Comparison of ENCODE assay signal across 2 cellular contexts in the genomic region with DNA sequence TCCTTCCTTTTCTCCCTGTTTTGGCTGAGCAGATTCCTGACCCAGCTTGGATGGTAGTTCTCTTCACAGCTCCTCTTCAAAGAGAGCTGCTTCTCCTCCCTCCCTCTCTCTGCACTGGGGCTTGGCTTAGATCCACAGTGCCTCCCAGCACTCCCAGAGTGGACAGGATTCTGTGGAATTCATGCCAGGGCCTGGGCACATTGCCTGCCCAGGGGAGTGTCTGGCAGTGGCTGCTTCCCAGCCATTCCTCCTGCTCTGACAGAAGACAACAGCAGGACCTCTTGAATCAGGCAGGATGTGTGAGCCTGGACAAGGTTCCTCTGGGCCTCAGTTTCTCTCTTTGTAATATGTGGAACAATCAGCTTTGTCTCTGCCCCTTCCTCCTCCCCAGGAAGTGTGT.
TF ChIP-seq lines count a peak whose summit lies in the region.

No MANE protein-coding gene starts in this region.

TF ChIP-seq in liver, 16 proteins besides CTCF, POLR2A, EP300 and RAD21:
- TF ChIP-seq NR2F2 (IDR thresholded peaks at IDR 0.05) (no peak), HNF4G (IDR thresholded peaks at IDR 0.05) (no peak), GABPA (IDR thresholded peaks at IDR 0.05 in 1 of 2, conservative IDR thresholded peaks at IDR 0.05 in 1 of 2) (no peak), SP1 (IDR thresholded peaks at IDR 0.05) (peak; percentile 18), FOXA2 (IDR thresholded peaks at IDR 0.05) (no peak), YY1 (IDR thresholded peaks at IDR 0.05) (peak; percentile 22), RXRA (IDR thresholded peaks at IDR 0.05) (no peak), TAF1 (conservative IDR thresholded peaks at IDR 0.05) (no peak), EGR1 (IDR thresholded peaks at IDR 0.05; ENCODE audit: low read depth in 2 of 2) (no peak), FOXA1 (IDR thresholded peaks at IDR 0.05) (no peak), HNF4A (conservative IDR thresholded peaks at IDR 0.05) (peak in 1 of 2 donors; percentile 25), JUND (IDR thresholded peaks at IDR 0.05) (no peak)
- TF ChIP-seq, protein P1, sequence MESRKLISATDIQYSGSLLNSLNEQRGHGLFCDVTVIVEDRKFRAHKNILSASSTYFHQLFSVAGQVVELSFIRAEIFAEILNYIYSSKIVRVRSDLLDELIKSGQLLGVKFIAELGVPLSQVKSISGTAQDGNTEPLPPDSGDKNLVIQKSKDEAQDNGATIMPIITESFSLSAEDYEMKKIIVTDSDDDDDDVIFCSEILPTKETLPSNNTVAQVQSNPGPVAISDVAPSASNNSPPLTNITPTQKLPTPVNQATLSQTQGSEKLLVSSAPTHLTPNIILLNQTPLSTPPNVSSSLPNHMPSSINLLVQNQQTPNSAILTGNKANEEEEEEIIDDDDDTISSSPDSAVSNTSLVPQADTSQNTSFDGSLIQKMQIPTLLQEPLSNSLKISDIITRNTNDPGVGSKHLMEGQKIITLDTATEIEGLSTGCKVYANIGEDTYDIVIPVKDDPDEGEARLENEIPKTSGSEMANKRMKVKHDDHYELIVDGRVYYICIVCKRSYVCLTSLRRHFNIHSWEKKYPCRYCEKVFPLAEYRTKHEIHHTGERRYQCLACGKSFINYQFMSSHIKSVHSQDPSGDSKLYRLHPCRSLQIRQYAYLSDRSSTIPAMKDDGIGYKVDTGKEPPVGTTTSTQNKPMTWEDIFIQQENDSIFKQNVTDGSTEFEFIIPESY (IDR thresholded peaks at IDR 0.05), result no peak
- TF ChIP-seq, protein P2, sequence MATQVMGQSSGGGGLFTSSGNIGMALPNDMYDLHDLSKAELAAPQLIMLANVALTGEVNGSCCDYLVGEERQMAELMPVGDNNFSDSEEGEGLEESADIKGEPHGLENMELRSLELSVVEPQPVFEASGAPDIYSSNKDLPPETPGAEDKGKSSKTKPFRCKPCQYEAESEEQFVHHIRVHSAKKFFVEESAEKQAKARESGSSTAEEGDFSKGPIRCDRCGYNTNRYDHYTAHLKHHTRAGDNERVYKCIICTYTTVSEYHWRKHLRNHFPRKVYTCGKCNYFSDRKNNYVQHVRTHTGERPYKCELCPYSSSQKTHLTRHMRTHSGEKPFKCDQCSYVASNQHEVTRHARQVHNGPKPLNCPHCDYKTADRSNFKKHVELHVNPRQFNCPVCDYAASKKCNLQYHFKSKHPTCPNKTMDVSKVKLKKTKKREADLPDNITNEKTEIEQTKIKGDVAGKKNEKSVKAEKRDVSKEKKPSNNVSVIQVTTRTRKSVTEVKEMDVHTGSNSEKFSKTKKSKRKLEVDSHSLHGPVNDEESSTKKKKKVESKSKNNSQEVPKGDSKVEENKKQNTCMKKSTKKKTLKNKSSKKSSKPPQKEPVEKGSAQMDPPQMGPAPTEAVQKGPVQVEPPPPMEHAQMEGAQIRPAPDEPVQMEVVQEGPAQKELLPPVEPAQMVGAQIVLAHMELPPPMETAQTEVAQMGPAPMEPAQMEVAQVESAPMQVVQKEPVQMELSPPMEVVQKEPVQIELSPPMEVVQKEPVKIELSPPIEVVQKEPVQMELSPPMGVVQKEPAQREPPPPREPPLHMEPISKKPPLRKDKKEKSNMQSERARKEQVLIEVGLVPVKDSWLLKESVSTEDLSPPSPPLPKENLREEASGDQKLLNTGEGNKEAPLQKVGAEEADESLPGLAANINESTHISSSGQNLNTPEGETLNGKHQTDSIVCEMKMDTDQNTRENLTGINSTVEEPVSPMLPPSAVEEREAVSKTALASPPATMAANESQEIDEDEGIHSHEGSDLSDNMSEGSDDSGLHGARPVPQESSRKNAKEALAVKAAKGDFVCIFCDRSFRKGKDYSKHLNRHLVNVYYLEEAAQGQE (IDR thresholded peaks at IDR 0.05), result peak; percentile 95
- TF ChIP-seq, protein P3, sequence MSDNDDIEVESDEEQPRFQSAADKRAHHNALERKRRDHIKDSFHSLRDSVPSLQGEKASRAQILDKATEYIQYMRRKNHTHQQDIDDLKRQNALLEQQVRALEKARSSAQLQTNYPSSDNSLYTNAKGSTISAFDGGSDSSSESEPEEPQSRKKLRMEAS (IDR thresholded peaks at IDR 0.05), result peak; percentile 43
- TF ChIP-seq, protein P4, sequence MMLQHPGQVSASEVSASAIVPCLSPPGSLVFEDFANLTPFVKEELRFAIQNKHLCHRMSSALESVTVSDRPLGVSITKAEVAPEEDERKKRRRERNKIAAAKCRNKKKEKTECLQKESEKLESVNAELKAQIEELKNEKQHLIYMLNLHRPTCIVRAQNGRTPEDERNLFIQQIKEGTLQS (IDR thresholded peaks at IDR 0.05), result no peak

TF ChIP-seq in HepG2, 621 proteins besides CTCF, POLR2A, EP300 and RAD21:
- no peak for TF ChIP-seq ZNF501 (CRISPR knock-in tag; IDR thresholded peaks at IDR 0.05)
